Comparison of ENCODE assay signal across 19 cellular contexts in the genomic region with DNA sequence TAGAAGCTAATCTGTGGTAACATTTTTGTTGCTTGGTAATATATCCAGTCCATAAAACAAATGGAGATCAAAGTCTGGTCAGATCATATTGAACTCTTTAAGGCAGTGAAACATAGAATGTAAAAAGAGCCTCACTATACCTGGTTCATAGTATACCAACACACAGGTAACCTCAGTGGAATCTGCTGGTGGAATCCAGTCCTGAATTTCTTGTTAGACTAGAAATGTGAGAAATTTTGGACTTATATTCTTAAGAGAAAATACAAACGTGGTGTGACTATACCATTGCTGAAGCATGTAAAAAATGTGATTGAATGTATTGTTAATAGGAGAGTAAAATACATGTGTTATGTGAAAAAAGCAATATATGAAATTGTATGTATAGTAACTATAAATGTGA. TPM values are rescaled to one million over a fixed set of nuclear protein-coding genes. Genes with fewer than 3 reads are reported as not detected.
A peak's percentile ranks its signal among the peaks of the same experiment; 100 is the strongest.
DNase-seq lines count a peak whose midpoint lies in the region; ATAC-seq, FAIRE-seq and TF ChIP-seq lines count a peak whose summit lies in the region.
"Had no signal": no experiment of that assay in that cellular context is flagged by ENCODE, and none has a peak within 500 bp of the region (broad histone marks: within the 10 kb centered on the region; RNA-seq: fewer than 3 reads in every experiment).

No MANE protein-coding gene starts in this region.

- no peak for TF ChIP-seq POLR2A in right lobe of liver (IDR thresholded peaks at IDR 0.05)

- H3K9me3 ChIP-seq in kidney (ENCODE audit: control insufficient read depth in 1 of 2, low read length in 2 of 2) = no peaks in the 10 kb centered on the region
- no peaks in the 10 kb centered on the region for H3K9me3 ChIP-seq in right lobe of liver

- POLR2A ChIA-PET in RWPE1 (lab: Yijun Ruan, JAX; ENCODE audit: low non-redundant PET) = no interaction called here

- H3K27ac ChIP-seq in RWPE1 = no peak overlapping the region
- H3K27ac ChIP-seq in kidney (ENCODE audit: low read depth in 2 of 2, low read length in 2 of 2) = no peak overlapping the region
- no peak overlapping the region for H3K27ac ChIP-seq in right lobe of liver
- H3K27ac ChIP-seq: 22Rv1, GM23248 had no signal

- no peaks in the 10 kb centered on the region for H3K27me3 ChIP-seq in right lobe of liver

- ATAC-seq in GM21381 (IDR thresholded peaks at IDR 0.05; ENCODE audit: unreplicated experiment) (no peak), right lobe of liver (no peak)
- ATAC-seq: HepG2, SK-N-SH treated with all-trans-retinoic acid at 6 μM for 48 hours, T-cell had no signal

- 65% methylated on average over 1 of the region's 1 CpG for WGBS in right lobe of liver (ENCODE audit: insufficient coverage, low coverage, low lambda C conversion rate, missing lambda C conversion rate)

- CTCF ChIA-PET in RWPE1 (lab: Yijun Ruan, JAX) = no interaction called here

- H3K4me3 ChIP-seq in kidney (ENCODE audit: low read length in 2 of 2) (no peak overlapping the region), right lobe of liver (no peak overlapping the region)
- H3K4me3 ChIP-seq: GM23248 had no signal

- H3K36me3 ChIP-seq in kidney (ENCODE audit: control insufficient read depth in 1 of 2, insufficient read depth in 2 of 2, low read length in 2 of 2) (no peaks in the 10 kb centered on the region), right lobe of liver (no peaks in the 10 kb centered on the region)

- H3K4me1 ChIP-seq in kidney (ENCODE audit: control insufficient read depth in 1 of 2, insufficient read depth in 1 of 2, low read depth in 1 of 2, low read length in 2 of 2) (no peaks in the 10 kb centered on the region), right lobe of liver (no peaks in the 10 kb centered on the region)

- DNase-seq in DMS53 (lab: John Stamatoyannopoulos, UW) = peak; percentile 8
- DNase-seq in DMS53 treated with DMSO at 0.1 percent for 48 hours (lab: John Stamatoyannopoulos, UW; ENCODE audit: unreplicated experiment) = no peak
- DNase-seq in RWPE1 (ENCODE audit: low spot score) = peak; percentile 21
- DNase-seq in kidney = no peak
- DNase-seq in SHP77 (lab: John Stamatoyannopoulos, UW) = no peak
- DNase-seq in C1 segment of cervical spinal cord (lab: John Stamatoyannopoulos, UW) = no peak
- no peak for DNase-seq in right lobe of liver
- DNase-seq: GF-D8, GM23248, HCEC 1CT, NCI-H1417 treated with DMSO at 0.1 percent for 48 hours, NCI-H1930, NCI-H526, Right ventricle myocardium superior, T-cell had no signal

- TF ChIP-seq CTCF in RWPE1 (conservative IDR thresholded peaks at IDR 0.05; ENCODE audit: low read depth) (no peak), kidney (IDR thresholded peaks at IDR 0.05; ENCODE audit: borderline replicate concordance, extremely low read depth, insufficient read depth) (no peak), right lobe of liver (IDR thresholded peaks at IDR 0.05) (no peak)

- no peak overlapping the region for H3K9ac ChIP-seq in kidney (ENCODE audit: low read length in 2 of 2)
- H3K9ac ChIP-seq: GM23248 had no signal

- intact Hi-C loops in kidney (cut with DNase I) (no loop called here), right lobe of liver (cut with DNase I) (no loop called here)

- FAIRE-seq in kidney (lab: Jason Lieb, UNC) = peak; percentile 50
- FAIRE-seq: HepG2 had no signal

RNA-seq across cellular contexts. Expression of gene GRHL1, which starts 46.1 kb away (rescaled TPM):
- 6.0 TPM for total RNA-seq in kidney
- polyA plus RNA-seq in kidney (ENCODE audit: insufficient read depth, low read depth, low replicate concordance) = 2.3 TPM
- 10 to 100 TPM in 1 of 6 experiments, 1 to 10 TPM in 5; 3.5 to 11.2 (median 6.2) TPM for total RNA-seq in right lobe of liver

Comparison
In these comparisons a context has a peak if more than half of its experiments do, and no peak if none do; other contexts are left out.
1. DNase-seq: peak in DMS53 (single experiment) and RWPE1 (single experiment); none in DMS53 treated with DMSO at 0.1 percent for 48 hours (single experiment), kidney (single experiment), SHP77 (0 of 2), C1 segment of cervical spinal cord (0 of 14) and right lobe of liver (0 of 3).